ENCODE assay signal across 29 cellular contexts in the genomic region with DNA sequence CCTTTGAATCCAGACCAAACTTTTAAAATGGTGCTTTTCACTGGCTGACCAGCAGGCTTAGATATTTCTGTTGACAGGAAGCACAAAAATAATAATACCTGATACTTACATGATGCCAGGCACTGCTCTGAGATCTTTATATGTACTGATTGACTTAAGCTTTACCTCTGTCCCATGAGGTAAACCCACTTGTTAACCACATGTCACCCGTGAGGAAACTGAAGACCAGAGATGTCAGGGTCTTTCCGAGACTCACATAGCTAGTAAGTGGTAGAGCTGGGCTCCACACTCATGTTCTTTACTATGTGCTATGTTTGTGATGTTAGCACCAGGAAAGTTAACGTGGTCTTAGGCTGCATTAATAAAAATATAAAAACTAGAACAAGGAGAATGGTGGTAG.
"Had no signal": no experiment of that assay in that cellular context is flagged by ENCODE, and none has a peak within 500 bp of the region (broad histone marks: within the 10 kb centered on the region; RNA-seq: fewer than 3 reads in every experiment).

No MANE protein-coding gene starts in this region.

- H3K36me3 ChIP-seq: neutrophil, pancreas, prostate gland, right atrium auricular region, right lobe of liver, suprapubic skin, transverse colon, upper lobe of right lung, uterus had no signal

- H3K27me3 Mint-ChIP-seq: naive thymus-derived CD8-positive, alpha-beta T cell; natural killer cell treated with Interleukin-12 subunit alpha and Interleukin-12 subunit beta and Interleukin-15 and Interleukin-18, amount 100 ng/mL, for 72 hours; stimulated activated naive B cell treated with anti-CD40 and anti-IgM and Interleukin-4, amounts not matched to agents 10 μg/mL and 1 μg/mL and 100 μg/mL, for 72 hours; stimulated activated naive CD8-positive, alpha-beta T cell treated with anti-CD3 and anti-CD28 coated beads, Interleukin-15, Interleukin-2, amounts not matched to agents 100 ng/mL and 50 ng/mL, for 24 hours had no signal

- H3K4me1 Mint-ChIP-seq: nephron progenitor cell; stimulated activated effector memory CD8-positive, alpha-beta T cell treated with anti-CD3 and anti-CD28 coated beads, Interleukin-12 subunit alpha, Interleukin-12 subunit beta, amount 100 ng/mL, for 72 hours; stimulated activated naive B cell treated with anti-CD40 and anti-IgM and Interleukin-4, amounts not matched to agents 10 μg/mL and 1 μg/mL and 100 μg/mL, for 72 hours had no signal

- H3K27ac ChIP-seq: neutrophil, pancreas, prostate gland, right lobe of liver, sigmoid colon, stomach, suprapubic skin, testis, tibial artery, transverse colon, upper lobe of right lung, uterus had no signal

- H3K27ac Mint-ChIP-seq: naive thymus-derived CD8-positive, alpha-beta T cell; natural killer cell treated with Interleukin-12 subunit alpha and Interleukin-12 subunit beta and Interleukin-15 and Interleukin-18, amount 100 ng/mL, for 72 hours; nephron progenitor cell; stimulated activated effector memory CD8-positive, alpha-beta T cell treated with anti-CD3 and anti-CD28 coated beads, Interleukin-12 subunit alpha, Interleukin-12 subunit beta, amount 100 ng/mL, for 72 hours; stimulated activated naive B cell treated with anti-CD40 and anti-IgM and Interleukin-4, amounts not matched to agents 10 μg/mL and 1 μg/mL and 100 μg/mL, for 72 hours; stimulated activated naive CD8-positive, alpha-beta T cell treated with anti-CD3 and anti-CD28 coated beads, Interleukin-15, Interleukin-2, amounts not matched to agents 100 ng/mL and 50 ng/mL, for 24 hours; type B pancreatic cell had no signal

- DNase-seq: naive thymus-derived CD8-positive, alpha-beta T cell; nephron progenitor cell; nucleus accumbens; pancreas; retina; right lobe of liver; sigmoid colon; small intestine; stimulated activated CD4-positive, alpha-beta T cell treated with anti-CD3 and anti-CD28 coated beads, Interleukin-15, amount 100 ng/mL, for 24 hours; stimulated activated CD4-positive, alpha-beta T cell treated with anti-CD3 and anti-CD28 coated beads, Interleukin-2, amount 100 ng/mL, for 24 hours; stimulated activated CD4-positive, alpha-beta T cell treated with anti-CD3 and anti-CD28 coated beads, Interleukin-2, amount 100 ng/mL, for 48 hours; stimulated activated CD4-positive, alpha-beta T cell treated with anti-CD3 and anti-CD28 coated beads, Interleukin-4, amount 100 ng/mL, for 24 hours; stimulated activated naive B cell treated with anti-CD40 and anti-IgM and Interleukin-4, amounts not matched to agents 10 μg/mL and 1 μg/mL and 100 μg/mL, for 72 hours; stimulated activated naive CD4-positive, alpha-beta T cell treated with Interleukin-2 at 50 U/mL for 16 hours; stomach; testis; tibial artery; transverse colon; upper lobe of right lung; uterus had no signal

- H3K9me3 Mint-ChIP-seq: naive thymus-derived CD8-positive, alpha-beta T cell; natural killer cell treated with Interleukin-12 subunit alpha and Interleukin-12 subunit beta and Interleukin-15 and Interleukin-18, amount 100 ng/mL, for 72 hours; stimulated activated effector memory CD8-positive, alpha-beta T cell treated with anti-CD3 and anti-CD28 coated beads, Interleukin-12 subunit alpha, Interleukin-12 subunit beta, amount 100 ng/mL, for 72 hours; stimulated activated naive CD8-positive, alpha-beta T cell treated with anti-CD3 and anti-CD28 coated beads, Interleukin-15, Interleukin-2, amounts not matched to agents 100 ng/mL and 50 ng/mL, for 24 hours had no signal

- H3K27me3 ChIP-seq: neutrophil, pancreas, right atrium auricular region, right lobe of liver, sigmoid colon, stomach, suprapubic skin, testis, tibial artery, transverse colon, upper lobe of right lung, uterus had no signal

- H3K36me3 Mint-ChIP-seq: natural killer cell treated with Interleukin-12 subunit alpha and Interleukin-12 subunit beta and Interleukin-15 and Interleukin-18, amount 100 ng/mL, for 72 hours; stimulated activated effector memory CD8-positive, alpha-beta T cell treated with anti-CD3 and anti-CD28 coated beads, Interleukin-12 subunit alpha, Interleukin-12 subunit beta, amount 100 ng/mL, for 72 hours; stimulated activated naive B cell treated with anti-CD40 and anti-IgM and Interleukin-4, amounts not matched to agents 10 μg/mL and 1 μg/mL and 100 μg/mL, for 72 hours; type B pancreatic cell had no signal

- H3K4me3 ChIP-seq: pancreas, prostate gland, right atrium auricular region, right lobe of liver, sigmoid colon, stomach, suprapubic skin, testis, tibial artery, transverse colon, upper lobe of right lung, uterus had no signal

- H3K9me3 ChIP-seq: neutrophil, pancreas, prostate gland, right atrium auricular region, right lobe of liver, sigmoid colon, suprapubic skin, testis, tibial artery, transverse colon, upper lobe of right lung, uterus had no signal

- ATAC-seq: naive thymus-derived CD8-positive, alpha-beta T cell; natural killer cell treated with Interleukin-12 subunit alpha and Interleukin-12 subunit beta and Interleukin-15 and Interleukin-18, amount 100 ng/mL, for 72 hours; pancreas; right lobe of liver; stimulated activated effector memory CD8-positive, alpha-beta T cell treated with anti-CD3 and anti-CD28 coated beads, Interleukin-12 subunit alpha, Interleukin-12 subunit beta, amount 100 ng/mL, for 72 hours; stimulated activated naive B cell treated with anti-CD40 and anti-IgM and Interleukin-4, amounts not matched to agents 10 μg/mL and 1 μg/mL and 100 μg/mL, for 72 hours; upper lobe of right lung had no signal

- H3K4me1 ChIP-seq: pancreas, prostate gland, right lobe of liver, stomach, testis, transverse colon, upper lobe of right lung, uterus had no signal

- H3K4me3 Mint-ChIP-seq: naive thymus-derived CD8-positive, alpha-beta T cell; natural killer cell treated with Interleukin-12 subunit alpha and Interleukin-12 subunit beta and Interleukin-15 and Interleukin-18, amount 100 ng/mL, for 72 hours; nephron progenitor cell; neural crest cell; stimulated activated effector memory CD8-positive, alpha-beta T cell treated with anti-CD3 and anti-CD28 coated beads, Interleukin-12 subunit alpha, Interleukin-12 subunit beta, amount 100 ng/mL, for 72 hours; stimulated activated naive B cell treated with anti-CD40 and anti-IgM and Interleukin-4, amounts not matched to agents 10 μg/mL and 1 μg/mL and 100 μg/mL, for 72 hours; stimulated activated naive CD8-positive, alpha-beta T cell treated with anti-CD3 and anti-CD28 coated beads, Interleukin-15, Interleukin-2, amounts not matched to agents 100 ng/mL and 50 ng/mL, for 24 hours; type B pancreatic cell had no signal
